12 cellular contexts compared by ENCODE assay signal in genomic region chr13:22927008-22927393, GRCh38.
DNase-seq lines count a peak whose midpoint lies in the region; ATAC-seq and TF ChIP-seq lines count a peak whose summit lies in the region.
"Had no signal": no experiment of that assay in that cellular context is flagged by ENCODE, and none has a peak within 500 bp of the region (broad histone marks: within the 10 kb centered on the region; RNA-seq: fewer than 3 reads in every experiment).

No MANE protein-coding gene starts in this region.

- TF ChIP-seq POLR2A in esophagus muscularis mucosa (IDR thresholded peaks at IDR 0.05; ENCODE audit: low read depth): no peak
- TF ChIP-seq POLR2A in vagina (IDR thresholded peaks at IDR 0.05): no peak

- H3K9me3 ChIP-seq in esophagus muscularis mucosa: no peaks in the 10 kb centered on the region
- no peaks in the 10 kb centered on the region for H3K9me3 ChIP-seq in vagina
- H3K9me3 ChIP-seq: A549 had no signal

- H3K9me3 Mint-ChIP-seq in nephron progenitor cell: peaks cover 20% of the 10 kb centered on the region
- H3K9me3 Mint-ChIP-seq in T-helper 2 cell treated with Interferon-gamma antibody and Interleukin-4, amounts not matched to agents 5 μg/mL and 100 μg/mL, for 36 hours: no peaks in the 10 kb centered on the region

- H3K27me3 ChIP-seq in esophagus muscularis mucosa: no peaks in the 10 kb centered on the region
- H3K27me3 ChIP-seq in vagina: no peaks in the 10 kb centered on the region

- H3K36me3 ChIP-seq in esophagus muscularis mucosa (no peaks in the 10 kb centered on the region), vagina (no peaks in the 10 kb centered on the region)

- H3K4me3 ChIP-seq in esophagus muscularis mucosa (peak overlapping the region; percentile 59 to 64 (median 62)), vagina (peak overlapping the region; percentile 43 to 62)
- H3K4me3 ChIP-seq: A549 had no signal

- TF ChIP-seq CTCF in esophagus muscularis mucosa (IDR thresholded peaks at IDR 0.05) (no peak), nephron progenitor cell (IDR thresholded peaks at IDR 0.05) (no peak), vagina (IDR thresholded peaks at IDR 0.05) (no peak)

- H3K4me1 ChIP-seq in esophagus muscularis mucosa (peaks cover 0 to 25% (median 13%) of the 10 kb centered on the region in 4 donors), vagina (peaks cover 8% of the 10 kb centered on the region)
- H3K4me1 ChIP-seq: A549 had no signal

- TF ChIP-seq EP300 in esophagus muscularis mucosa (IDR thresholded peaks at IDR 0.05): no peak

- H3K27ac ChIP-seq in esophagus muscularis mucosa (replicated peaks in 1 of 4): peak overlapping the region; percentile 58 to 83 (median 70)
- no peak overlapping the region for H3K27ac ChIP-seq in vagina
- H3K27ac ChIP-seq: A549 had no signal

- peaks cover 32% of the 10 kb centered on the region for H3K4me1 Mint-ChIP-seq in nephron progenitor cell
- H3K4me1 Mint-ChIP-seq in T-helper 2 cell treated with Interferon-gamma antibody and Interleukin-4, amounts not matched to agents 5 μg/mL and 100 μg/mL, for 36 hours (ENCODE audit: low read depth): no peaks in the 10 kb centered on the region
- H3K4me1 Mint-ChIP-seq: T-helper 17 cell had no signal

- peaks cover 8% of the 10 kb centered on the region for H3K27me3 Mint-ChIP-seq in nephron progenitor cell (ENCODE audit: low read depth, poor library complexity)
- peaks cover 25% of the 10 kb centered on the region for H3K27me3 Mint-ChIP-seq in T-helper 2 cell treated with Interferon-gamma antibody and Interleukin-4, amounts not matched to agents 5 μg/mL and 100 μg/mL, for 36 hours (ENCODE audit: low read depth)

- no CpG with 5 or more reads among the region's 28 CpGs for WGBS in esophagus muscularis mucosa

- intact Hi-C loops in Right ventricle myocardium superior (cut with DNase I): no loop called here
- intact Hi-C loops in Right ventricle myocardium inferior (cut with DNase I): no loop called here
- intact Hi-C loops in esophagus muscularis mucosa (cut with DNase I): no loop called here
- intact Hi-C loops in vagina (cut with DNase I): no loop called here

- peak overlapping the region; percentile 62 for H3K4me3 Mint-ChIP-seq in nephron progenitor cell
- H3K4me3 Mint-ChIP-seq in T-helper 2 cell treated with Interferon-gamma antibody and Interleukin-4, amounts not matched to agents 5 μg/mL and 100 μg/mL, for 36 hours: no peak overlapping the region

- H3K36me3 Mint-ChIP-seq in nephron progenitor cell (ENCODE audit: low read depth): peaks cover 5% of the 10 kb centered on the region
- no peaks in the 10 kb centered on the region for H3K36me3 Mint-ChIP-seq in T-helper 2 cell treated with Interferon-gamma antibody and Interleukin-4, amounts not matched to agents 5 μg/mL and 100 μg/mL, for 36 hours (ENCODE audit: low read depth)

- peak; percentile 38 for ATAC-seq in Right ventricle myocardium superior (ENCODE audit: poor library complexity)
- no peak for ATAC-seq in Right ventricle myocardium inferior
- ATAC-seq: A549, T-helper 17 cell had no signal

- no peak overlapping the region for H3K27ac Mint-ChIP-seq in nephron progenitor cell
- H3K27ac Mint-ChIP-seq in T-helper 2 cell treated with Interferon-gamma antibody and Interleukin-4, amounts not matched to agents 5 μg/mL and 100 μg/mL, for 36 hours: no peak overlapping the region
- H3K27ac Mint-ChIP-seq: T-helper 17 cell had no signal

- DNase-seq in Right ventricle myocardium superior (no peak), Right ventricle myocardium inferior (ENCODE audit: missing footprints) (no peak), esophagus muscularis mucosa (ENCODE audit: extremely low spot score) (no peak), nephron progenitor cell (no peak), vagina (ENCODE audit: extremely low spot score in 2 of 2) (no peak), AG20443 (ENCODE audit: low spot score) (no peak)
- DNase-seq in stimulated activated CD4-positive, alpha-beta T cell treated with anti-CD3 and anti-CD28 coated beads, Interleukin-4, amount 100 ng/mL, for 4 hours: no peak
- no peak for DNase-seq in T-helper 2 cell treated with Interferon-gamma antibody and Interleukin-4, amounts not matched to agents 5 μg/mL and 100 μg/mL, for 36 hours (ENCODE audit: low spot score)
- DNase-seq: GOT3, NCI-H446, T-helper 17 cell had no signal
